8 cellular contexts compared by ENCODE assay signal in genomic region chr12:32455607-32456063, GRCh38. TPM values are rescaled to one million over a fixed set of nuclear protein-coding genes. Genes with fewer than 3 reads are reported as not detected.
DNase-seq lines count a peak whose midpoint lies in the region; ATAC-seq and TF ChIP-seq lines count a peak whose summit lies in the region.

No MANE protein-coding gene starts in this region.

- peaks cover 36% of the 10 kb centered on the region for H3K4me1 Mint-ChIP-seq in Calu3 (ENCODE audit: low read depth, unreplicated experiment)

- DNase-seq in Calu3 (peak; percentile 46), NCI-H2029 (lab: John Stamatoyannopoulos, UW) (peak; percentile 68), WERI-Rb-1 (no peak), globus pallidus (ENCODE audit: low spot score) (peak; percentile 80), prostate gland (ENCODE audit: low spot score) (peak; percentile 40)
- no peak for DNase-seq in stimulated activated CD4-positive, alpha-beta T cell treated with anti-CD3 and anti-CD28 coated beads, Interleukin-1b, Interleukin-23, amount 100 ng/mL, for 48 hours

- no peaks in the 10 kb centered on the region for H3K27me3 ChIP-seq in WERI-Rb-1 (ENCODE audit: insufficient read depth, low read depth, severe bottlenecking)
- H3K27me3 ChIP-seq in prostate gland (replicated peaks; ENCODE audit: insufficient read depth), result no peaks in the 10 kb centered on the region

- no peaks in the 10 kb centered on the region for H3K9me3 Mint-ChIP-seq in Calu3 (ENCODE audit: low read depth, unreplicated experiment)

- peaks cover 14% of the 10 kb centered on the region for H3K4me1 ChIP-seq in prostate gland (replicated peaks)

- H3K27ac Mint-ChIP-seq in Calu3 (ENCODE audit: unreplicated experiment), result no peak overlapping the region

- TF ChIP-seq CTCF in Calu3 (IDR thresholded peaks at IDR 0.05; ENCODE audit: unreplicated experiment) (no peak), WERI-Rb-1 (IDR thresholded peaks at IDR 0.05; ENCODE audit: low read depth, low read length) (peak; percentile 35), prostate gland (IDR thresholded peaks at IDR 0.05) (peak in 3 of 4 experiments; percentile 70 to 77 (median 76))

- TF ChIP-seq POLR2A in prostate gland (IDR thresholded peaks at IDR 0.05), result no peak

- H3K9me3 ChIP-seq in WERI-Rb-1 (ENCODE audit: severe bottlenecking) (no peaks in the 10 kb centered on the region), prostate gland (no peaks in the 10 kb centered on the region)

- CTCF ChIA-PET in Calu3 (lab: Charles Lee), result interaction anchor here (0.7 to 1.9 kb wide), 3 partner anchors 30 to 77 kb away, joined by 3 to 4 read pairs (median 3); no protein-coding TSS in a partner anchor

- BruUV-seq in Calu3 (replicated peaks; lab: Mats Ljungman, UMichigan), result no TSS peak

- H3K36me3 Mint-ChIP-seq in Calu3 (ENCODE audit: insufficient read depth, unreplicated experiment), result peaks cover 12% of the 10 kb centered on the region

- peak; percentile 68 for ATAC-seq in GM21360 (IDR thresholded peaks at IDR 0.05; ENCODE audit: unreplicated experiment)
- ATAC-seq in HG02623 (IDR thresholded peaks at IDR 0.05; ENCODE audit: unreplicated experiment), result no peak

- 8% methylated on average over 1 of the region's 1 CpG for WGBS in prostate gland

- H3K4me3 ChIP-seq in WERI-Rb-1 (ENCODE audit: low read depth, low read length), result no peak overlapping the region
- peak overlapping the region in 1 of 2 donors; percentile 9 for H3K4me3 ChIP-seq in prostate gland

- no peaks in the 10 kb centered on the region for H3K36me3 ChIP-seq in WERI-Rb-1
- no peaks in the 10 kb centered on the region for H3K36me3 ChIP-seq in prostate gland

- H3K27ac ChIP-seq in WERI-Rb-1 (no peak overlapping the region), prostate gland (peak overlapping the region; percentile 38 to 48)

- H3K4me3 Mint-ChIP-seq in Calu3 (ENCODE audit: low read depth, unreplicated experiment), result no peak overlapping the region

- no peaks in the 10 kb centered on the region for H3K27me3 Mint-ChIP-seq in Calu3 (ENCODE audit: unreplicated experiment)

- intact Hi-C loops in Calu3 (cut with micrococcal nuclease; ENCODE audit: unreplicated experiment) (loop anchor here (1.0 to 5.0 kb wide), 6 partner anchors 47 to 217 kb away; no protein-coding TSS in a partner anchor), prostate gland (cut with DNase I) (loop anchor here (5.0 kb wide), 1 partner anchor 202 kb away; no protein-coding TSS in a partner anchor)

RNA-seq across cellular contexts. Expression of gene FGD4, which starts 56.3 kb away (rescaled TPM):
- total RNA-seq in Calu3 (2022) (37.4 and 38.6 TPM in 2 replicates), prostate gland (10 to 100 TPM; 24.3 to 49.3 TPM)

Comparison
In these comparisons a context has a peak if more than half of its experiments do, and no peak if none do; other contexts are left out.
1. DNase-seq: peak in Calu3 (single experiment), NCI-H2029 (single experiment), globus pallidus (single experiment) and prostate gland (single experiment); none in WERI-Rb-1 (single experiment) and stimulated activated CD4-positive, alpha-beta T cell treated with anti-CD3 and anti-CD28 coated beads, Interleukin-1b, Interleukin-23, amount 100 ng/mL, for 48 hours (single experiment).